In genomic region chr15:37980010-37980409, GRCh38 we compare ENCODE assay signal across 35 cellular contexts. TPM values are rescaled to one million over a fixed set of nuclear protein-coding genes. Genes with fewer than 3 reads are reported as not detected.
"Had no signal": no experiment of that assay in that cellular context is flagged by ENCODE, and none has a peak within 500 bp of the region (broad histone marks: within the 10 kb centered on the region; RNA-seq: fewer than 3 reads in every experiment).

No MANE protein-coding gene starts in this region.

- ATAC-seq: activated T-cell treated with anti-CD3 and anti-CD28 coated beads, Interleukin-2, amount 50 U/mL, for 72 hours; activated T-helper 17 cell treated with anti-CD3 and anti-CD28 coated beads, Interleukin-2, amount 50 U/mL, for 72 hours; PC-3 had no signal

- H3K9me3 Mint-ChIP-seq: activated B cell treated with CpG ODN at 0.5 μM for 24 hours; activated CD4-positive, alpha-beta memory T cell treated with anti-CD3 and anti-CD28 coated beads, Interleukin-2, amount 10 ng/mL, durations not matched to agents 7 days and 5 days; activated naive CD8-positive, alpha-beta T cell treated with anti-CD3 and anti-CD28 coated beads for 36 hours; activated T-cell treated with anti-CD3 and anti-CD28 coated beads, Interleukin-2, amount 50 U/mL, for 72 hours; activated T-helper 17 cell treated with anti-CD3 and anti-CD28 coated beads, Interleukin-2, amount 50 U/mL, for 72 hours had no signal

- H3K9me3 ChIP-seq: Peyer's patch had no signal

- H3K27ac ChIP-seq: brain microvascular endothelial cell, KMS-11, Peyer's patch, VCaP had no signal

- H3K27me3 Mint-ChIP-seq: activated CD4-positive, alpha-beta memory T cell treated with anti-CD3 and anti-CD28 coated beads, Interleukin-2, amount 10 ng/mL, durations not matched to agents 7 days and 5 days; activated naive CD8-positive, alpha-beta T cell treated with anti-CD3 and anti-CD28 coated beads for 36 hours had no signal

- H3K36me3 Mint-ChIP-seq: activated naive CD8-positive, alpha-beta T cell treated with anti-CD3 and anti-CD28 coated beads for 36 hours had no signal

- H3K36me3 ChIP-seq: brain microvascular endothelial cell, Peyer's patch had no signal

- H3K4me1 ChIP-seq: Peyer's patch had no signal

- H3K27me3 ChIP-seq: brain microvascular endothelial cell, Peyer's patch had no signal

- H3K4me1 Mint-ChIP-seq: activated B cell treated with CpG ODN at 0.5 μM for 24 hours; activated CD4-positive, alpha-beta memory T cell treated with anti-CD3 and anti-CD28 coated beads, Interleukin-2, amount 10 ng/mL, durations not matched to agents 7 days and 5 days; activated naive CD8-positive, alpha-beta T cell treated with anti-CD3 and anti-CD28 coated beads for 36 hours; activated T-helper 17 cell treated with anti-CD3 and anti-CD28 coated beads, Interleukin-2, amount 50 U/mL, for 72 hours had no signal

- H3K9ac ChIP-seq: KMS-11 had no signal

- DNase-seq: activated B cell treated with CpG ODN at 0.5 μM for 24 hours; activated CD4-positive, alpha-beta memory T cell treated with anti-CD3 and anti-CD28 coated beads, Interleukin-2, amount 10 ng/mL, durations not matched to agents 7 days and 5 days; activated CD4-positive, alpha-beta T cell treated with anti-CD3 and anti-CD28 coated beads for 4 hours; activated CD4-positive, CD25-positive, alpha-beta regulatory T cell treated with anti-CD3 and anti-CD28 coated beads, Interleukin-2, amount 50 U/mL, for 72 hours; activated effector memory CD4-positive, alpha-beta T cell treated with anti-CD3 and anti-CD28 coated beads, Interleukin-2, amount 50 U/mL, for 16 hours; activated naive CD4-positive, alpha-beta T cell; activated naive CD4-positive, alpha-beta T cell treated with anti-CD3 and anti-CD28 coated beads, Interleukin-2, amount 50 U/mL, for 16 hours; activated naive CD8-positive, alpha-beta T cell treated with anti-CD3 and anti-CD28 coated beads for 36 hours; activated T-cell treated with anti-CD3 and anti-CD28 coated beads, Interleukin-2, amount 50 U/mL, for 1 hour; activated T-cell treated with anti-CD3 and anti-CD28 coated beads, Interleukin-2, amount 50 U/mL, for 72 hours; amniotic stem cell; brain microvascular endothelial cell; MM.1S; MV-4-11; NCI-H1092; NCI-H1436 treated with DMSO at 0.1 percent for 48 hours; NCI-H1694 treated with DMSO at 0.1 percent for 48 hours; NCI-H2029; NCI-H345; NCI-H524 treated with DMSO at 0.1 percent for 48 hours; PC-3; RPMI8226; SW 1271; T-helper 1 cell; T-helper 2 cell; T-helper 9 cell had no signal

- H3K4me3 ChIP-seq: Peyer's patch had no signal

- H3K4me3 Mint-ChIP-seq: activated B cell treated with CpG ODN at 0.5 μM for 24 hours; activated CD4-positive, alpha-beta memory T cell treated with anti-CD3 and anti-CD28 coated beads, Interleukin-2, amount 10 ng/mL, durations not matched to agents 7 days and 5 days; activated naive CD8-positive, alpha-beta T cell treated with anti-CD3 and anti-CD28 coated beads for 36 hours; activated T-cell treated with anti-CD3 and anti-CD28 coated beads, Interleukin-2, amount 50 U/mL, for 72 hours; activated T-helper 17 cell treated with anti-CD3 and anti-CD28 coated beads, Interleukin-2, amount 50 U/mL, for 72 hours had no signal

- H3K27ac Mint-ChIP-seq: activated B cell treated with CpG ODN at 0.5 μM for 24 hours; activated CD4-positive, alpha-beta memory T cell treated with anti-CD3 and anti-CD28 coated beads, Interleukin-2, amount 10 ng/mL, durations not matched to agents 7 days and 5 days; activated naive CD8-positive, alpha-beta T cell treated with anti-CD3 and anti-CD28 coated beads for 36 hours; activated T-cell treated with anti-CD3 and anti-CD28 coated beads, Interleukin-2, amount 50 U/mL, for 72 hours; activated T-helper 17 cell treated with anti-CD3 and anti-CD28 coated beads, Interleukin-2, amount 50 U/mL, for 72 hours had no signal

- H3K4me2 ChIP-seq: KMS-11 had no signal

RNA-seq across cellular contexts. Expression of gene TMCO5A, which starts 45.6 kb away (rescaled TPM):
- total RNA-seq: activated B cell treated with CpG ODN at 0.5 μM for 24 hours; activated CD4-positive, alpha-beta memory T cell treated with anti-CD3 and anti-CD28 coated beads, Interleukin-2, amount 10 ng/mL, durations not matched to agents 7 days and 5 days; activated CD8-positive, alpha-beta memory T cell treated with anti-CD3 and anti-CD28 coated beads for 36 hours; activated naive CD8-positive, alpha-beta T cell treated with anti-CD3 and anti-CD28 coated beads for 36 hours; activated T-cell treated with anti-CD3 and anti-CD28 coated beads, Interleukin-2, amount 50 U/mL, for 72 hours; activated T-helper 17 cell treated with anti-CD3 and anti-CD28 coated beads, Interleukin-2, amount 50 U/mL, for 72 hours; aorta; LHCN-M2; NCI-H460; PC-3; Peyer's patch; Right ventricle myocardium inferior had no signal
- polyA plus RNA-seq: aorta had no signal
